Comparison of ENCODE assay signal across 1 cellular context in genomic region chr17:37478187-37478586, GRCh38.
TF ChIP-seq lines count a peak whose summit lies in the region.

No MANE protein-coding gene starts in this region.

TF ChIP-seq in WTC11, 78 proteins besides CTCF, POLR2A, EP300 and RAD21 (continued from another document):
- TF ChIP-seq HMGXB4 (CRISPR knock-in tag; IDR thresholded peaks at IDR 0.05) (no peak), GABPB1 (CRISPR knock-in tag; IDR thresholded peaks at IDR 0.05) (no peak), USF1 (CRISPR knock-in tag; IDR thresholded peaks at IDR 0.05) (no peak), IRF2 (CRISPR knock-in tag; IDR thresholded peaks at IDR 0.05; ENCODE audit: borderline replicate concordance, low read depth) (no peak), NFE2L1 (CRISPR knock-in tag; IDR thresholded peaks at IDR 0.05) (no peak), ZNF219 (CRISPR knock-in tag; IDR thresholded peaks at IDR 0.05; ENCODE audit: borderline replicate concordance) (no peak), TP53 (CRISPR knock-in tag; IDR thresholded peaks at IDR 0.05) (no peak), KAT7 (CRISPR knock-in tag; IDR thresholded peaks at IDR 0.05; ENCODE audit: borderline replicate concordance) (no peak), CDX4 (CRISPR knock-in tag; IDR thresholded peaks at IDR 0.05; ENCODE audit: borderline replicate concordance) (no peak), PRDM15 (CRISPR knock-in tag; IDR thresholded peaks at IDR 0.05) (no peak), ZBTB21 (CRISPR knock-in tag; IDR thresholded peaks at IDR 0.05; ENCODE audit: borderline replicate concordance) (no peak), MXD4 (CRISPR knock-in tag; IDR thresholded peaks at IDR 0.05; ENCODE audit: borderline replicate concordance) (no peak), ZNF512 (CRISPR knock-in tag; IDR thresholded peaks at IDR 0.05; ENCODE audit: borderline replicate concordance) (no peak)
TF ChIP-seq in WTC11: peak in this region for 0.
